17 cellular contexts compared by ENCODE assay signal in the genomic region with DNA sequence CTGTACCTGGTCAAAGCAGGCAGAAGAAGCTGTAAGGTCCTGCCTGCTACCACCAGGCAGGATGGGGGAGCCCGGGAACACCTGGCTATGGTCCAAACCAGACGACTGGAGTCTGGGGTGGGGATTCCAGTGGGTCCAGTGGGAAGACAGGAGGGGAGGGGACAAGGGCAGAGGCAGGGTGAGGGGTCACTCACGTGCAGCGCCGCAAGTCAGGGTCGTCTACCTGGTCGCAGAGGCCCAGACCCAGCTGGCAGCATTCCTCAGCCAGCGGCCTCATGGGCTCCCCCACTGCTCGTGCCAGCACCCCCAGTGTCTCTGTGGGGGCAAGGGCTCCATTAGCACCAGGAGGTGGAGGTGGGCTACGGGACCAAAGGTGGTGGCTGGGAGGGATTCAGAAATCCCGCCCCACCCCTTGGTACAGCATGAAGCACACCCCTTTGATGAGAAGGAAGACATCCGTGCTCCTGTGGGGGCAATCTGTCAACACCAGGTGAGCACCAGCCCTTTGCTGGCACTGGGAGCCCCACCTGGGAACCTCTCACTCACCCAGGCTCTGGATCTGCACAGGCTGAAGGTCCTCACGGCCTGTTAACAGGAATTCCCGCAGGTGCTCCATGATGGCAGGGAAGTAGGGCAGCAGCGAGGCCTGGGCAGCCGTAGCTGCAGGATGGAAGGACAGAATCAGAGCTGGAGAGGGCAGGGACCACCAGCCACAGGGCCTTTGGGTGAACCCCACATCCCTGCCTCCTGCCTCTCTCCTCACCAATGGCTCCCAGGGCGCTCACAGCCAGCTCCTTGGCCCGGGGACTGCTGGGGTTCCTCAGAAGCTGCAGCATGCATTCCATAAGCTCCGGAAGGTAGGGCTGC. TPM values are rescaled to one million over a fixed set of nuclear protein-coding genes. Genes with fewer than 3 reads are reported as not detected.
DNase-seq lines count a peak whose midpoint lies in the region; ATAC-seq, FAIRE-seq and TF ChIP-seq lines count a peak whose summit lies in the region.
"Had no signal": no experiment of that assay in that cellular context is flagged by ENCODE, and none has a peak within 500 bp of the region (broad histone marks: within the 10 kb centered on the region; RNA-seq: fewer than 3 reads in every experiment).

No MANE protein-coding gene starts in this region.

- H3K9me3 Mint-ChIP-seq in central memory CD8-positive, alpha-beta T cell = no peaks in the 10 kb centered on the region
- H3K9me3 Mint-ChIP-seq: CD8-positive, alpha-beta memory T cell; H9 had no signal

- H3K18ac ChIP-seq in neuronal stem cell (ENCODE audit: low read length) = no peak overlapping the region

- H3K4me2 ChIP-seq in neuronal stem cell (ENCODE audit: insufficient read depth, low read length, poor library complexity, severe bottlenecking) = no peak overlapping the region
- H3K4me2 ChIP-seq: BLaER1 treated with 17β-estradiol and CSF1 and Interleukin-3, amounts not matched to agents 10 nM and 100 nM had no signal

- no peak for FAIRE-seq in kidney (lab: Jason Lieb, UNC)
- FAIRE-seq: G401.6, GM12891, GM19239, H1 had no signal

- DNase-seq in right cardiac atrium (peak in 2 of 3 donors; percentile 35 to 53), left ventricle myocardium inferior (no peak), neuronal stem cell (ENCODE audit: low spot score) (no peak), kidney (no peak), NCI-H2196 treated with DMSO at 0.1 percent for 48 hours (lab: John Stamatoyannopoulos, UW; ENCODE audit: unreplicated experiment) (no peak), NAMALWA (ENCODE audit: low spot score) (no peak)
- no peak for DNase-seq in central memory CD8-positive, alpha-beta T cell (ENCODE audit: low spot score in 2 of 2)
- DNase-seq: CD8-positive, alpha-beta memory T cell; COR-L47; H9 had no signal

- no peaks in the 10 kb centered on the region for H3K9me3 ChIP-seq in right cardiac atrium (ENCODE audit: control insufficient read depth, low read length)
- no peaks in the 10 kb centered on the region for H3K9me3 ChIP-seq in left ventricle myocardium inferior (replicated peaks)
- no peaks in the 10 kb centered on the region for H3K9me3 ChIP-seq in neuronal stem cell (replicated peaks in 1 of 2; ENCODE audit: control insufficient read depth in 2 of 2, insufficient read depth in 1 of 2, low read depth in 1 of 2, low read length in 2 of 2)
- no peaks in the 10 kb centered on the region for H3K9me3 ChIP-seq in kidney (ENCODE audit: control insufficient read depth in 1 of 2, low read length in 2 of 2)
- H3K9me3 ChIP-seq: BLaER1 treated with 17β-estradiol and CSF1 and Interleukin-3, amounts not matched to agents 10 nM and 100 nM had no signal

- H3K27me3 Mint-ChIP-seq in central memory CD8-positive, alpha-beta T cell = no peaks in the 10 kb centered on the region
- H3K27me3 Mint-ChIP-seq: B cell; CD8-positive, alpha-beta memory T cell had no signal

- no peak overlapping the region for H3K4me3 Mint-ChIP-seq in central memory CD8-positive, alpha-beta T cell
- H3K4me3 Mint-ChIP-seq: B cell, H9 had no signal

- no peak overlapping the region for H4K8ac ChIP-seq in neuronal stem cell (ENCODE audit: low read depth, low read length)

- no peak overlapping the region for H2BK12ac ChIP-seq in neuronal stem cell (ENCODE audit: low read length)

- no peak overlapping the region for H3K27ac ChIP-seq in right cardiac atrium (ENCODE audit: low read length)
- H3K27ac ChIP-seq in left ventricle myocardium inferior (replicated peaks) = no peak overlapping the region
- H3K27ac ChIP-seq in neuronal stem cell (replicated peaks; ENCODE audit: low read length) = no peak overlapping the region
- H3K27ac ChIP-seq in kidney (ENCODE audit: low read depth in 2 of 2, low read length in 2 of 2) = no peak overlapping the region
- H3K27ac ChIP-seq: BLaER1 treated with 17β-estradiol and CSF1 and Interleukin-3, amounts not matched to agents 10 nM and 100 nM had no signal

- H2AFZ ChIP-seq in neuronal stem cell (ENCODE audit: low read length) = no peak overlapping the region

- H2BK5ac ChIP-seq in neuronal stem cell (ENCODE audit: low read length) = peak overlapping the region; percentile 20

- no peak for TF ChIP-seq CTCF in left ventricle myocardium inferior (IDR thresholded peaks at IDR 0.05; ENCODE audit: borderline replicate concordance)
- TF ChIP-seq CTCF in kidney (IDR thresholded peaks at IDR 0.05; ENCODE audit: borderline replicate concordance, extremely low read depth, insufficient read depth) = no peak

- 88% methylated on average over 19 of the region's 19 CpGs for WGBS in right cardiac atrium
- WGBS in neuronal stem cell (ENCODE audit: extremely low coverage in 2 of 2, insufficient read length in 2 of 2, insufficient replicate concordance in 1 of 2), 2 donors = no CpG with 5 or more reads among the region's 19 CpGs

- ATAC-seq in right cardiac atrium = no peak
- no peak for ATAC-seq in central memory CD8-positive, alpha-beta T cell (replicated peaks; ENCODE audit: extremely low read depth, poor library complexity, severe bottlenecking)

- no peak overlapping the region for H3K9ac ChIP-seq in neuronal stem cell (ENCODE audit: low read depth, low read length, poor library complexity)
- H3K9ac ChIP-seq in kidney (ENCODE audit: low read length in 2 of 2) = no peak overlapping the region

- peak overlapping the region; percentile 38 for H3K27ac Mint-ChIP-seq in central memory CD8-positive, alpha-beta T cell (ENCODE audit: low read depth)
- H3K27ac Mint-ChIP-seq: B cell had no signal

- no peak overlapping the region for H3K14ac ChIP-seq in neuronal stem cell (ENCODE audit: low read length)

- H3K36me3 Mint-ChIP-seq in central memory CD8-positive, alpha-beta T cell (ENCODE audit: insufficient read depth) = peaks cover 20% of the 10 kb centered on the region

- H3K4me1 ChIP-seq in right cardiac atrium (ENCODE audit: control insufficient read depth, insufficient read depth, low read length) (no peaks in the 10 kb centered on the region), left ventricle myocardium inferior (peaks cover 36% of the 10 kb centered on the region), neuronal stem cell (ENCODE audit: control insufficient read depth in 2 of 2, insufficient read depth in 1 of 2, low read depth in 1 of 2, low read length in 2 of 2) (peaks cover 4 to 7% of the 10 kb centered on the region in 2 donors), kidney (ENCODE audit: control insufficient read depth in 1 of 2, insufficient read depth in 1 of 2, low read depth in 1 of 2, low read length in 2 of 2) (peaks cover 22 to 23% of the 10 kb centered on the region in 2 donors)

- no peak overlapping the region for H3K4ac ChIP-seq in neuronal stem cell (ENCODE audit: low read length)

- no peak overlapping the region for H2BK15ac ChIP-seq in neuronal stem cell (ENCODE audit: low read length)

- intact Hi-C loops in right cardiac atrium (cut with DNase I) (no loop called here), left ventricle myocardium inferior (cut with micrococcal nuclease) (no loop called here), kidney (cut with DNase I) (no loop called here)

- H3K4me1 Mint-ChIP-seq in central memory CD8-positive, alpha-beta T cell = peaks cover 27% of the 10 kb centered on the region

- no peak overlapping the region for H2AK5ac ChIP-seq in neuronal stem cell (ENCODE audit: low read depth, low read length)

- H3K27me3 ChIP-seq in right cardiac atrium (ENCODE audit: control insufficient read depth, insufficient read depth) (no peaks in the 10 kb centered on the region), left ventricle myocardium inferior (ENCODE audit: low read depth) (no peaks in the 10 kb centered on the region), neuronal stem cell (ENCODE audit: control insufficient read depth in 3 of 3, insufficient read depth in 3 of 3, low read depth in 1 of 3, low read length in 3 of 3) (no peaks in the 10 kb centered on the region)
- H3K27me3 ChIP-seq: BLaER1 treated with 17β-estradiol and CSF1 and Interleukin-3, amounts not matched to agents 10 nM and 100 nM had no signal

- H3K23ac ChIP-seq in neuronal stem cell (ENCODE audit: low read depth, low read length, poor library complexity) = no peak overlapping the region

- H2BK120ac ChIP-seq in neuronal stem cell (ENCODE audit: low read depth, low read length) = no peak overlapping the region

- H3K36me3 ChIP-seq in left ventricle myocardium inferior (peaks cover 68% of the 10 kb centered on the region), neuronal stem cell (replicated peaks in 1 of 2; ENCODE audit: control insufficient read depth in 2 of 2, insufficient read depth in 2 of 2, low read length in 2 of 2) (peaks cover 70 to 82% of the 10 kb centered on the region in 2 donors), kidney (ENCODE audit: control insufficient read depth in 1 of 2, insufficient read depth in 2 of 2, low read length in 2 of 2) (peaks cover 27 to 40% of the 10 kb centered on the region in 2 donors)

- no peak overlapping the region for H4K91ac ChIP-seq in neuronal stem cell (ENCODE audit: low read depth, low read length, poor library complexity)

- H3K4me3 ChIP-seq in right cardiac atrium (ENCODE audit: low read length) = no peak overlapping the region
- no peak overlapping the region for H3K4me3 ChIP-seq in left ventricle myocardium inferior
- no peak overlapping the region for H3K4me3 ChIP-seq in neuronal stem cell (ENCODE audit: low read length in 2 of 2)
- H3K4me3 ChIP-seq in kidney (ENCODE audit: low read length in 2 of 2) = no peak overlapping the region
- H3K4me3 ChIP-seq: BLaER1 treated with 17β-estradiol and CSF1 and Interleukin-3, amounts not matched to agents 10 nM and 100 nM had no signal

- H3K79me1 ChIP-seq in neuronal stem cell (ENCODE audit: low read depth, low read length) = peaks cover 12% of the 10 kb centered on the region

RNA-seq across cellular contexts. Expression of a gene that starts 4.3 kb away (rescaled TPM):
- 10 to 100 TPM; 10.2 to 22.5 (median 12.1) TPM for total RNA-seq in right cardiac atrium
- 4.1 TPM for polyA plus RNA-seq in right cardiac atrium
- total RNA-seq in left ventricle myocardium inferior = 13.3 TPM
- 17.5 TPM for polyA plus RNA-seq in neuronal stem cell (2013, experiment 1 of 2)
- 17.9 TPM for polyA plus RNA-seq in neuronal stem cell (2013, experiment 2 of 2)
- total RNA-seq in kidney = 49.5 TPM
- polyA plus RNA-seq in kidney (ENCODE audit: insufficient read depth, low read depth, low replicate concordance) = 22.2 TPM

RNA-seq across cellular contexts. Expression of a gene that starts 10.9 kb away (rescaled TPM):
- total RNA-seq in right cardiac atrium (10 to 100 TPM; 26.4 to 37.6 (median 30.4) TPM), left ventricle myocardium inferior (22.2 TPM), kidney (83.6 TPM)
- polyA plus RNA-seq in right cardiac atrium (14.8 TPM), kidney (ENCODE audit: insufficient read depth, low read depth, low replicate concordance) (41.1 TPM)
- polyA plus RNA-seq in neuronal stem cell (2013, experiment 1 of 2) = 20.4 TPM
- polyA plus RNA-seq in neuronal stem cell (2013, experiment 2 of 2) = 19.4 TPM

RNA-seq across cellular contexts. Expression of a gene that starts 12.5 kb away (rescaled TPM):
- total RNA-seq in right cardiac atrium (1 to 10 TPM; 1.9 to 5.8 (median 3.2) TPM), left ventricle myocardium inferior (1.6 TPM), kidney (39.9 TPM)
- polyA plus RNA-seq in right cardiac atrium (4.1 TPM), kidney (ENCODE audit: insufficient read depth, low read depth, low replicate concordance) (51.4 TPM)
- polyA plus RNA-seq in neuronal stem cell (2013, experiment 1 of 2) = 82.2 TPM
- 80.0 TPM for polyA plus RNA-seq in neuronal stem cell (2013, experiment 2 of 2)
- total RNA-seq: A172 had no signal

RNA-seq across cellular contexts. Expression of a gene that starts 21.2 kb away (rescaled TPM):
- under 1 TPM in 2 of 4 donors, not detected in 2; 0.18 to 0.37 TPM for total RNA-seq in right cardiac atrium
- not detected for polyA plus RNA-seq in right cardiac atrium
- total RNA-seq in left ventricle myocardium inferior = not detected
- polyA plus RNA-seq in neuronal stem cell (2013, experiment 1 of 2) = 0.06 TPM
- 0.07 TPM for polyA plus RNA-seq in neuronal stem cell (2013, experiment 2 of 2)
- 0.38 TPM for total RNA-seq in kidney
- not detected for polyA plus RNA-seq in kidney (ENCODE audit: insufficient read depth, low read depth, low replicate concordance)
- total RNA-seq: A172, H9 had no signal
- polyA plus RNA-seq: H1 had no signal

RNA-seq across cellular contexts. Expression of a gene that starts 23.3 kb away (rescaled TPM):
- total RNA-seq in right cardiac atrium = 100 to 1,000 TPM in 1 of 4 donors, 10 to 100 TPM in 3; 47.5 to 103 (median 59.0) TPM
- polyA plus RNA-seq in right cardiac atrium = 44.5 TPM
- total RNA-seq in left ventricle myocardium inferior = 24.0 TPM
- polyA plus RNA-seq in neuronal stem cell (2013, experiment 1 of 2) = 8.0 TPM
- 7.1 TPM for polyA plus RNA-seq in neuronal stem cell (2013, experiment 2 of 2)
- 141 TPM for total RNA-seq in kidney
- polyA plus RNA-seq in kidney (ENCODE audit: insufficient read depth, low read depth, low replicate concordance) = 88.9 TPM

Comparison
In these comparisons a context has a peak if more than half of its experiments do, and no peak if none do; other contexts are left out.
1. DNase-seq: peak in right cardiac atrium (2 of 3); none in left ventricle myocardium inferior (single experiment), central memory CD8-positive, alpha-beta T cell (0 of 2), neuronal stem cell (single experiment), kidney (single experiment), NCI-H2196 treated with DMSO at 0.1 percent for 48 hours (single experiment) and NAMALWA (single experiment).